Comparison of ENCODE assay signal across 13 cellular contexts in the genomic region with DNA sequence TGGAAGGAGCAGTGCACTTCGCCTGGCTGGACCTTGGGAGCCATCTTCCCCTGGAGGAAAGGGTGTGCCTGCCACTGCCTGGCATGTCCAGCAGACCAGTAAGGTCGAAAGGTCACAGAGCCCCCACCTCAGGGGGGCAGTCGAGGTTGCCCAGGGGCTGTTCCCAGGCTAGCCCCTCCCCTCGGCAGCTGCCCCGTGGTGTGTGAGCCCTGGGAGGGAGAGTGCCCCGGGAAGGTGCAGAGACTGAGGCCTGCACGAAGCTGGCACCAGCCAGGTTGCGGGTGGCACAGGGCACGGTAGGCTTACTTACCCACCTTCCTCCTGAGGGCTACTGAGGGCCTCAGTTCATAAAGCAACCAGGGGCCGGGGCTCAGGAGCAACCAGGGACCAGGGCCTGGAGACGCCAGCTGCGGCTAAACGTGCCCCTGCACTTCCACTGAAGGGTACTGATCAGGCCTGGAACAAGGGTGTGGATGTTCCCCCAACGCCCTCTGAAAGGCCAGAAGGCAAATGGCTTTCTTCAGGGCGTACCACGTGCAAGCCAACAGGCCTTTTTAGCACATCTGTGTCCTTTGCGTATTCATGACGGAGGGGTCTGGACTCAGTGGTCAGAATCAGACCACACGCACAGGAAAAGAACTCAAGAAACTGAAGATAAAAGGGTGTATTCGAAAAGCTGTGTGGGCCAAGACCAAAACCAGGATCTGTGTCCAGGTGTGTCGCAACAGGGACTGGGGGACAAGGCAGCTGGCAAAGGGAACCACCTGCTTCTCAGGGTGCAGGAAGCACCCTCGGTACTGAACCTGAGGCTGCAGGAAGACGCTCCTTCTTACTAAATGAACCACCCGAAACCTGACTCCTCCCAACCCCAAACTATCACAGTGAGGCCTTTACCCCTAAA. TPM values are rescaled to one million over a fixed set of nuclear protein-coding genes. Genes with fewer than 3 reads are reported as not detected.
DNase-seq lines count a peak whose midpoint lies in the region; ATAC-seq lines count a peak whose summit lies in the region.
"Had no signal": no experiment of that assay in that cellular context is flagged by ENCODE, and none has a peak within 500 bp of the region (broad histone marks: within the 10 kb centered on the region; RNA-seq: fewer than 3 reads in every experiment).

No MANE protein-coding gene starts in this region.

- no peak overlapping the region for H3K4me3 Mint-ChIP-seq in activated T-cell treated with anti-CD3 and anti-CD28 coated beads, Interleukin-2, amount 50 U/mL, for 72 hours
- H3K4me3 Mint-ChIP-seq: activated CD4-positive, alpha-beta T cell treated with anti-CD3 and anti-CD28 coated beads, Interleukin-2, amount 10 ng/mL, durations not matched to agents 24 days and 14 days had no signal

- H3K4me1 Mint-ChIP-seq in activated T-cell treated with anti-CD3 and anti-CD28 coated beads, Interleukin-2, amount 50 U/mL, for 72 hours (ENCODE audit: low read depth), result peaks cover 26% of the 10 kb centered on the region

- H3K9me3 ChIP-seq in stomach smooth muscle (ENCODE audit: control insufficient read depth in 2 of 2, low read length in 2 of 2), result no peaks in the 10 kb centered on the region
- H3K9me3 ChIP-seq: left ventricle myocardium inferior had no signal

- ATAC-seq in activated T-cell treated with anti-CD3 and anti-CD28 coated beads, Interleukin-2, amount 50 U/mL, for 72 hours (replicated peaks in 1 of 2), result peak in 1 of 2 donors; percentile 3
- ATAC-seq in GM21825 (IDR thresholded peaks at IDR 0.05; ENCODE audit: unreplicated experiment), result no peak
- ATAC-seq in HG03354 (IDR thresholded peaks at IDR 0.05; ENCODE audit: poor library complexity, severe bottlenecking, unreplicated experiment), result no peak
- ATAC-seq: Right ventricle myocardium inferior had no signal

- peaks cover 12% of the 10 kb centered on the region for H3K4me1 ChIP-seq in stomach smooth muscle (ENCODE audit: control insufficient read depth, insufficient read depth, low read length)

- peaks cover 33 to 44% of the 10 kb centered on the region in 2 donors for H3K36me3 ChIP-seq in stomach smooth muscle (ENCODE audit: control insufficient read depth in 2 of 2, insufficient read depth in 2 of 2, low read length in 2 of 2)

- H3K4me3 ChIP-seq in stomach smooth muscle (ENCODE audit: low read length in 2 of 2), result no peak overlapping the region
- H3K4me3 ChIP-seq: left ventricle myocardium inferior had no signal

- H3K27me3 ChIP-seq in stomach smooth muscle (ENCODE audit: control insufficient read depth in 1 of 2, insufficient read depth in 2 of 2, low read length in 2 of 2), result no peaks in the 10 kb centered on the region

- H3K9ac ChIP-seq in stomach smooth muscle (ENCODE audit: low read length in 2 of 2), result no peak overlapping the region

- H3K9me3 Mint-ChIP-seq in activated T-cell treated with anti-CD3 and anti-CD28 coated beads, Interleukin-2, amount 50 U/mL, for 72 hours, result no peaks in the 10 kb centered on the region
- H3K9me3 Mint-ChIP-seq: activated CD4-positive, alpha-beta T cell treated with anti-CD3 and anti-CD28 coated beads, Interleukin-2, amount 10 ng/mL, durations not matched to agents 24 days and 14 days had no signal

- H3K27ac Mint-ChIP-seq in activated T-cell treated with anti-CD3 and anti-CD28 coated beads, Interleukin-2, amount 50 U/mL, for 72 hours, result peak overlapping the region; percentile 5

- no peaks in the 10 kb centered on the region for H3K27me3 Mint-ChIP-seq in activated T-cell treated with anti-CD3 and anti-CD28 coated beads, Interleukin-2, amount 50 U/mL, for 72 hours (ENCODE audit: low read depth)
- H3K27me3 Mint-ChIP-seq: activated CD4-positive, alpha-beta T cell treated with anti-CD3 and anti-CD28 coated beads, Interleukin-2, amount 10 ng/mL, durations not matched to agents 24 days and 14 days had no signal

- DNase-seq in activated T-cell treated with anti-CD3 and anti-CD28 coated beads, Interleukin-2, amount 50 U/mL, for 72 hours, result no peak
- DNase-seq in activated T-cell treated with anti-CD3 and anti-CD28 coated beads for 4 hours, result no peak
- peak; percentile 55 for DNase-seq in NCI-H2196 (lab: John Stamatoyannopoulos, UW; ENCODE audit: unreplicated experiment)
- DNase-seq in iPS-NIHi11 (ENCODE audit: low spot score), result peak; percentile 35
- no peak for DNase-seq in DMS53 treated with DMSO at 0.1 percent for 48 hours (lab: John Stamatoyannopoulos, UW; ENCODE audit: unreplicated experiment)
- DNase-seq: activated CD4-positive, alpha-beta T cell treated with anti-CD3 and anti-CD28 coated beads, Interleukin-2, amount 10 ng/mL, durations not matched to agents 24 days and 14 days; DMS53; left ventricle myocardium inferior; NCI-H2081 treated with DMSO at 0.1 percent for 48 hours had no signal

- H3K27ac ChIP-seq in stomach smooth muscle (ENCODE audit: low read length), result peak overlapping the region; percentile 46
- H3K27ac ChIP-seq: left ventricle myocardium inferior had no signal

- peaks cover 6 to 22% of the 10 kb centered on the region in 2 donors for H3K36me3 Mint-ChIP-seq in activated T-cell treated with anti-CD3 and anti-CD28 coated beads, Interleukin-2, amount 50 U/mL, for 72 hours (ENCODE audit: insufficient read depth in 2 of 2)

RNA-seq across cellular contexts. Expression of gene TCFL5, which starts 24.4 kb away (rescaled TPM):
- 1 to 10 TPM; 4.4 to 4.9 TPM for total RNA-seq in activated T-cell treated with anti-CD3 and anti-CD28 coated beads, Interleukin-2, amount 50 U/mL, for 72 hours

RNA-seq across cellular contexts. Expression of gene DIDO1, which starts 40.2 kb away (rescaled TPM):
- total RNA-seq in activated T-cell treated with anti-CD3 and anti-CD28 coated beads, Interleukin-2, amount 50 U/mL, for 72 hours, result 10 to 100 TPM; 50.0 TPM

RNA-seq across cellular contexts. Expression of gene GID8, which starts 51.9 kb away (rescaled TPM):
- 10 to 100 TPM; 36.0 to 47.2 TPM for total RNA-seq in activated T-cell treated with anti-CD3 and anti-CD28 coated beads, Interleukin-2, amount 50 U/mL, for 72 hours

Comparison
In these comparisons a context has a peak if more than half of its experiments do, and no peak if none do; other contexts are left out.
1. DNase-seq: peak in NCI-H2196 (single experiment) and iPS-NIHi11 (single experiment); none in activated T-cell treated with anti-CD3 and anti-CD28 coated beads, Interleukin-2, amount 50 U/mL, for 72 hours (0 of 2), activated T-cell treated with anti-CD3 and anti-CD28 coated beads for 4 hours (single experiment) and DMS53 treated with DMSO at 0.1 percent for 48 hours (single experiment).